Comparison of ENCODE assay signal across 34 cellular contexts in genomic region chr17:28413804-28414203, GRCh38. TPM values are rescaled to one million over a fixed set of nuclear protein-coding genes. Genes with fewer than 3 reads are reported as not detected.
"Had no signal": no experiment of that assay in that cellular context is flagged by ENCODE, and none has a peak within 500 bp of the region (broad histone marks: within the 10 kb centered on the region; RNA-seq: fewer than 3 reads in every experiment).

No MANE protein-coding gene starts in this region.

- H3K27me3 ChIP-seq: MG63 had no signal

- H3K4me2 ChIP-seq: PC-9 had no signal

- H3K36me3 Mint-ChIP-seq: activated CD4-positive, alpha-beta memory T cell treated with anti-CD3 and anti-CD28 coated beads for 36 hours; activated naive CD4-positive, alpha-beta T cell treated with anti-CD3 and anti-CD28 coated beads, Interleukin-2, amount 10 ng/mL, durations not matched to agents 7 days and 5 days; activated naive CD8-positive, alpha-beta T cell; brain had no signal

- FAIRE-seq: bronchial epithelial cell had no signal

- H3K27ac ChIP-seq: PC-9 had no signal

- H3K9me3 Mint-ChIP-seq: activated B cell treated with CpG ODN at 0.5 μM for 24 hours; activated CD4-positive, alpha-beta memory T cell treated with anti-CD3 and anti-CD28 coated beads for 36 hours; activated naive CD4-positive, alpha-beta T cell treated with anti-CD3 and anti-CD28 coated beads, Interleukin-2, amount 10 ng/mL, durations not matched to agents 7 days and 5 days; activated naive CD8-positive, alpha-beta T cell treated with anti-CD3 and anti-CD28 coated beads, Interleukin-2, amount 50 U/mL, for 24 hours; brain had no signal

- H3K4me1 Mint-ChIP-seq: activated naive CD4-positive, alpha-beta T cell treated with anti-CD3 and anti-CD28 coated beads, Interleukin-2, amount 10 ng/mL, durations not matched to agents 7 days and 5 days; brain had no signal

- H3K4me3 Mint-ChIP-seq: activated B cell treated with CpG ODN at 0.5 μM for 24 hours; activated CD4-positive, alpha-beta memory T cell treated with anti-CD3 and anti-CD28 coated beads for 36 hours; activated naive CD4-positive, alpha-beta T cell treated with anti-CD3 and anti-CD28 coated beads, Interleukin-2, amount 10 ng/mL, durations not matched to agents 7 days and 5 days; activated naive CD8-positive, alpha-beta T cell; activated naive CD8-positive, alpha-beta T cell treated with anti-CD3 and anti-CD28 coated beads, Interleukin-2, amount 50 U/mL, for 24 hours; brain had no signal

- H2AFZ ChIP-seq: PC-9 had no signal

- H3K4me3 ChIP-seq: MG63, PC-9 had no signal

- H3K36me3 ChIP-seq: MG63 had no signal

- H3K27ac Mint-ChIP-seq: activated B cell treated with CpG ODN at 0.5 μM for 24 hours; activated CD4-positive, alpha-beta memory T cell treated with anti-CD3 and anti-CD28 coated beads for 36 hours; activated naive CD4-positive, alpha-beta T cell treated with anti-CD3 and anti-CD28 coated beads, Interleukin-2, amount 10 ng/mL, durations not matched to agents 7 days and 5 days; activated naive CD8-positive, alpha-beta T cell; activated naive CD8-positive, alpha-beta T cell treated with anti-CD3 and anti-CD28 coated beads, Interleukin-2, amount 50 U/mL, for 24 hours; brain had no signal

- H3K9me3 ChIP-seq: MG63 had no signal

- DNase-seq: activated B cell treated with CpG ODN at 0.5 μM for 24 hours; activated CD4-positive, alpha-beta memory T cell treated with anti-CD3 and anti-CD28 coated beads for 36 hours; activated CD4-positive, alpha-beta T cell treated with anti-CD3 and anti-CD28 coated beads for 4 hours; activated CD4-positive, alpha-beta T cell treated with anti-CD3 and anti-CD28 coated beads, Interleukin-2, amount 50 U/mL, for 1 hour; activated CD4-positive, CD25-positive, alpha-beta regulatory T cell treated with anti-CD3 and anti-CD28 coated beads, Interleukin-2, amount 50 U/mL, for 72 hours; activated CD8-positive, alpha-beta memory T cell treated with anti-CD3 and anti-CD28 coated beads, Interleukin-2, amount 50 U/mL, for 4 hours; activated effector memory CD4-positive, alpha-beta T cell treated with Interleukin-2 at 50 U/mL for 16 hours; activated naive CD4-positive, alpha-beta T cell treated with anti-CD3 and anti-CD28 coated beads, Interleukin-2, amount 10 ng/mL, durations not matched to agents 7 days and 5 days; activated naive CD8-positive, alpha-beta T cell treated with anti-CD3 and anti-CD28 coated beads, Interleukin-2, amount 50 U/mL, for 24 hours; activated T-cell treated with anti-CD3 and anti-CD28 coated beads, Interleukin-2, amount 50 U/mL, for 48 hours; anterior cingulate cortex; caudate nucleus; cerebellar nuclear complex; Karpas-422; MG63; NCI-H1092; NCI-H1436 treated with DMSO at 0.1 percent for 48 hours; NCI-H1694 treated with DMSO at 0.1 percent for 48 hours; NCI-H2029; NCI-H345; NCI-H526; NCI-H748 treated with DMSO at 0.1 percent for 48 hours; NK-92 treated with Interleukin-12 subunit alpha and Interleukin-12 subunit beta, amount 100 ng/mL, for 24 hours; PC-9; Right ventricle myocardium superior; SW 1271; T-helper 1 cell; T-helper 2 cell; T-helper 9 cell had no signal

- ATAC-seq: activated naive CD8-positive, alpha-beta T cell treated with anti-CD3 and anti-CD28 coated beads, Interleukin-2, amount 50 U/mL, for 24 hours had no signal

RNA-seq across cellular contexts. Expression of gene VTN, which starts 43.7 kb away (rescaled TPM):
- total RNA-seq: activated CD4-positive, alpha-beta memory T cell treated with anti-CD3 and anti-CD28 coated beads for 36 hours; PC-9 had no signal

RNA-seq across cellular contexts. Expression of gene SEBOX, which starts 48.8 kb away (rescaled TPM):
- total RNA-seq: activated B cell treated with CpG ODN at 0.5 μM for 24 hours; activated CD4-positive, alpha-beta memory T cell treated with anti-CD3 and anti-CD28 coated beads for 36 hours; bronchial epithelial cell; NCI-H460; OCI-LY7; PC-9; Right ventricle myocardium superior had no signal
